1 cellular context compared by ENCODE assay signal in the genomic region with DNA sequence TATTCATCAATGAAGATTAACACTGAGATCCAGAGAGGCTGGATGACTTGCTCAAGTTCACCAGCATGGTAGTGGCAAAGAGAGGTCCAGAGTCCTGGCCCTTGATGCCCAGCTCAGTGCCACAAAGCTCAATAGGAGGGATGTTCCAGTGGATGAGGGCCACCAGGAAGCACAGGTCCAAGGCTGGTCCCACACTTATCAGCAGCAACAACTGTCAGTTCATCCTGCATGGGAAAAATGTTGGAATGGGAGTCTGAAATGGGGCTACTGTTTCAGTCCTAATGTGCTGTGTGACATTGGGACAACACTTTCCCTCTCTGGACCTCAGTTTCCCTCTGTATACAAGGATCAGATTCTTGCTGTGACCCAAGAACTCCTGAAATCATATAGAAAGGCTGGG.
TF ChIP-seq lines count a peak whose summit lies in the region.

No MANE protein-coding gene starts in this region.

TF ChIP-seq in A549, 52 proteins besides CTCF, POLR2A, EP300 and RAD21 (continued from another document):
- TF ChIP-seq HMGXB4 (CRISPR knock-in tag; IDR thresholded peaks at IDR 0.05; ENCODE audit: borderline replicate concordance) (no peak), HOXA7 (CRISPR knock-in tag; IDR thresholded peaks at IDR 0.05) (no peak), CEBPB (IDR thresholded peaks at IDR 0.05) (no peak), CBX8 (IDR thresholded peaks at IDR 0.05) (no peak)
